ENCODE assay signal across 8 cellular contexts in genomic region chr7:158588085-158588877, GRCh38. TPM values are rescaled to one million over a fixed set of nuclear protein-coding genes. Genes with fewer than 3 reads are reported as not detected.
DNase-seq lines count a peak whose midpoint lies in the region; ATAC-seq and TF ChIP-seq lines count a peak whose summit lies in the region.

No MANE protein-coding gene starts in this region.

- H3K9me3 ChIP-seq in hepatocyte (ENCODE audit: low read depth): no peaks in the 10 kb centered on the region

- H3K27me3 ChIP-seq in hepatocyte: peaks cover 33% of the 10 kb centered on the region

- no peak overlapping the region for H2AFZ ChIP-seq in hepatocyte

- H3K4me3 ChIP-seq in hepatocyte: no peak overlapping the region

- no peaks in the 10 kb centered on the region for H3K79me2 ChIP-seq in hepatocyte

- no peaks in the 10 kb centered on the region for H3K36me3 ChIP-seq in hepatocyte (replicated peaks; ENCODE audit: insufficient read depth, low read depth)

- peak overlapping the region; percentile 25 to 74 (median 56) for H3K4me3 Mint-ChIP-seq in T-cell
- peak overlapping the region; percentile 68 to 70 for H3K4me3 Mint-ChIP-seq in stimulated activated naive B cell treated with anti-CD40 and anti-IgM and Interleukin-4, amounts not matched to agents 10 μg/mL and 1 μg/mL and 100 μg/mL, for 72 hours

- DNase-seq in NCI-H2227 (lab: John Stamatoyannopoulos, UW; ENCODE audit: unreplicated experiment): peak; percentile 62
- no peak for DNase-seq in NCI-H2227 treated with DMSO at 0.1 percent for 48 hours (lab: John Stamatoyannopoulos, UW)
- DNase-seq in T-cell: no peak
- peak; percentile 32 for DNase-seq in hepatocyte (ENCODE audit: low spot score)
- no peak for DNase-seq in stimulated activated naive B cell treated with anti-CD40 and anti-IgM and Interleukin-4, amounts not matched to agents 10 μg/mL and 1 μg/mL and 100 μg/mL, for 72 hours
- no peak for DNase-seq in NCI-H226

- peaks cover 38 to 44% of the 10 kb centered on the region in 2 donors for H3K27me3 Mint-ChIP-seq in T-cell
- H3K27me3 Mint-ChIP-seq in stimulated activated naive B cell treated with anti-CD40 and anti-IgM and Interleukin-4, amounts not matched to agents 10 μg/mL and 1 μg/mL and 100 μg/mL, for 72 hours: peaks cover 48 to 51% of the 10 kb centered on the region in 2 donors

- H3K9me3 Mint-ChIP-seq in T-cell: peaks cover 2 to 4% (median 3%) of the 10 kb centered on the region in 3 donors
- H3K9me3 Mint-ChIP-seq in stimulated activated naive B cell treated with anti-CD40 and anti-IgM and Interleukin-4, amounts not matched to agents 10 μg/mL and 1 μg/mL and 100 μg/mL, for 72 hours: peaks cover 5 to 6% of the 10 kb centered on the region in 2 donors

- no peaks in the 10 kb centered on the region for H3K36me3 Mint-ChIP-seq in T-cell
- H3K36me3 Mint-ChIP-seq in stimulated activated naive B cell treated with anti-CD40 and anti-IgM and Interleukin-4, amounts not matched to agents 10 μg/mL and 1 μg/mL and 100 μg/mL, for 72 hours: peaks cover 3% of the 10 kb centered on the region in 2 donors

- CTCF ChIA-PET in T-cell (lab: Charles Lee): no interaction called here

- TF ChIP-seq CTCF in hepatocyte (IDR thresholded peaks at IDR 0.05; ENCODE audit: poor library complexity): no peak

- POLR2A ChIA-PET in T-cell (lab: Charles Lee): no interaction called here

- WGBS in hepatocyte (ENCODE audit: low lambda C conversion rate, missing lambda C conversion rate): 17% methylated on average over 28 of the region's 63 CpGs

- peaks cover 12% of the 10 kb centered on the region for H3K4me1 ChIP-seq in hepatocyte (ENCODE audit: insufficient read depth)

- H3K27ac Mint-ChIP-seq in T-cell: no peak overlapping the region
- H3K27ac Mint-ChIP-seq in stimulated activated naive B cell treated with anti-CD40 and anti-IgM and Interleukin-4, amounts not matched to agents 10 μg/mL and 1 μg/mL and 100 μg/mL, for 72 hours: peak overlapping the region; percentile 6

- H3K4me1 Mint-ChIP-seq in T-cell: peaks cover 8 to 26% (median 20%) of the 10 kb centered on the region in 3 donors
- H3K4me1 Mint-ChIP-seq in stimulated activated naive B cell treated with anti-CD40 and anti-IgM and Interleukin-4, amounts not matched to agents 10 μg/mL and 1 μg/mL and 100 μg/mL, for 72 hours: peaks cover 11 to 16% of the 10 kb centered on the region in 2 donors

- H4K20me1 ChIP-seq in hepatocyte (ENCODE audit: insufficient read depth, poor library complexity, severe bottlenecking): no peaks in the 10 kb centered on the region

- no peak overlapping the region for H3K27ac ChIP-seq in hepatocyte

- peak overlapping the region; percentile 89 for H3K4me2 ChIP-seq in hepatocyte

- ATAC-seq in T-cell (replicated peaks in 1 of 4) (peak in 3 of 4 experiments; percentile 12 to 42 (median 25)), HG02938 (IDR thresholded peaks at IDR 0.05; ENCODE audit: unreplicated experiment) (no peak), GM21367 (IDR thresholded peaks at IDR 0.05; ENCODE audit: unreplicated experiment) (no peak)
- ATAC-seq in stimulated activated naive B cell treated with anti-CD40 and anti-IgM and Interleukin-4, amounts not matched to agents 10 μg/mL and 1 μg/mL and 100 μg/mL, for 72 hours (replicated peaks): peak in 1 of 2 donors; percentile 10

- H3K9me2 ChIP-seq in hepatocyte (replicated peaks; ENCODE audit: insufficient read depth): no peaks in the 10 kb centered on the region

RNA-seq across cellular contexts. Expression of gene PTPRN2, which starts 0.7 kb away (rescaled TPM):
- 1 to 10 TPM in 2 of 5 donors, under 1 TPM in 3; 0.60 to 1.7 (median 0.82) TPM for total RNA-seq in T-cell
- total RNA-seq in hepatocyte: 1.8 and 2.1 TPM in 2 replicates
- 2.0 and 3.3 TPM in 2 replicates for polyA plus RNA-seq in hepatocyte

Comparison
In these comparisons a context has a peak if more than half of its experiments do, and no peak if none do; other contexts are left out.
1. DNase-seq: peak in NCI-H2227 (single experiment) and hepatocyte (single experiment); none in NCI-H2227 treated with DMSO at 0.1 percent for 48 hours (single experiment), T-cell (0 of 34), stimulated activated naive B cell treated with anti-CD40 and anti-IgM and Interleukin-4, amounts not matched to agents 10 μg/mL and 1 μg/mL and 100 μg/mL, for 72 hours (single experiment) and NCI-H226 (single experiment).
2. ATAC-seq: peak in T-cell (3 of 4); none in HG02938 (single experiment) and GM21367 (single experiment).